ENCODE assay signal across 8 cellular contexts in genomic region chr14:53130491-53130890, GRCh38. TPM values are rescaled to one million over a fixed set of nuclear protein-coding genes. Genes with fewer than 3 reads are reported as not detected.
A peak's percentile ranks its signal among the peaks of the same experiment; 100 is the strongest.
DNase-seq lines count a peak whose midpoint lies in the region; ATAC-seq and TF ChIP-seq lines count a peak whose summit lies in the region.
"Not testable (repeated sequence)": the region's sequence is repeated elsewhere in the genome, so short reads cannot be mapped to it uniquely, and the experiment has no call there.

No MANE protein-coding gene starts in this region.

- H3K4me1 ChIP-seq in adipocyte (ENCODE audit: control insufficient read depth, insufficient read depth, low read length) (peaks cover 23% of the 10 kb centered on the region), psoas muscle (peaks cover 10% of the 10 kb centered on the region)

- not testable (repeated sequence) for H3K9me3 ChIP-seq in adipocyte (ENCODE audit: control insufficient read depth, low read length); psoas muscle

- not testable (repeated sequence) for H3K27me3 ChIP-seq in adipocyte (replicated peaks; ENCODE audit: control insufficient read depth, insufficient read depth, low read length); psoas muscle (ENCODE audit: insufficient read depth in 3 of 3, low read length in 2 of 3)

- not testable (repeated sequence) for ATAC-seq in psoas muscle

- H3K4me3 ChIP-seq in AG09309 (ENCODE audit: control insufficient read depth, low read depth, low read length); fibroblast of the aortic adventitia (ENCODE audit: low read depth, low read length); psoas muscle: not testable (repeated sequence)
- H3K4me3 ChIP-seq in adipocyte (ENCODE audit: low read length) (peak overlapping the region; percentile 27), foreskin fibroblast (ENCODE audit: low read depth in 1 of 2, low read length in 2 of 2) (peak overlapping the region in 1 of 2 donors; percentile 6)

- H3K36me3 ChIP-seq in adipocyte (ENCODE audit: control insufficient read depth, insufficient read depth, low read length, severe bottlenecking); psoas muscle (ENCODE audit: insufficient read depth in 1 of 2, low read depth in 1 of 2): not testable (repeated sequence)

- DNase-seq in AG09309 (ENCODE audit: low read depth) (peak; percentile 23), AG20443 (ENCODE audit: low spot score) (peak; percentile 32), GM04504 (ENCODE audit: low read depth) (peak; percentile 52), fibroblast of gingiva (ENCODE audit: low read depth) (peak; percentile 75), fibroblast of the aortic adventitia (ENCODE audit: low read depth) (peak; percentile 50), foreskin fibroblast (peak; percentile 54 to 82), psoas muscle (peak; percentile 22 to 61)
- DNase-seq in adipocyte (ENCODE audit: low read depth), result not testable (repeated sequence)

- not testable (repeated sequence) for H3K27ac ChIP-seq in psoas muscle

- intact Hi-C loops in psoas muscle (cut with DNase I), result not testable (repeated sequence)

- H3K9ac ChIP-seq in adipocyte (ENCODE audit: low read length), result not testable (repeated sequence)

- not testable (repeated sequence) for TF ChIP-seq CTCF in AG09309 (IDR thresholded peaks at IDR 0.05; ENCODE audit: control insufficient read depth, insufficient read depth, low read depth, low read length, missing control alignments); fibroblast of the aortic adventitia (IDR thresholded peaks at IDR 0.05; ENCODE audit: insufficient read depth, low read length); foreskin fibroblast (IDR thresholded peaks at IDR 0.05; ENCODE audit: low read depth, low read length); psoas muscle (IDR thresholded peaks at IDR 0.05)

- WGBS in psoas muscle, 3 donors, result 36 to 63% (median 41%) methylated on average over 10 of the region's 10 CpGs

RNA-seq across cellular contexts. Expression of gene DDHD1, which starts 22.6 kb away (rescaled TPM):
- total RNA-seq in fibroblast of the aortic adventitia (ENCODE audit: low replicate concordance), result 15.0 and 47.8 TPM in 2 replicates
- 1 to 10 TPM; 4.0 to 7.6 (median 4.7) TPM for total RNA-seq in psoas muscle
- polyA plus RNA-seq in psoas muscle, result 1 to 10 TPM; 2.8 to 5.2 (median 3.0) TPM
